In the genomic region with DNA sequence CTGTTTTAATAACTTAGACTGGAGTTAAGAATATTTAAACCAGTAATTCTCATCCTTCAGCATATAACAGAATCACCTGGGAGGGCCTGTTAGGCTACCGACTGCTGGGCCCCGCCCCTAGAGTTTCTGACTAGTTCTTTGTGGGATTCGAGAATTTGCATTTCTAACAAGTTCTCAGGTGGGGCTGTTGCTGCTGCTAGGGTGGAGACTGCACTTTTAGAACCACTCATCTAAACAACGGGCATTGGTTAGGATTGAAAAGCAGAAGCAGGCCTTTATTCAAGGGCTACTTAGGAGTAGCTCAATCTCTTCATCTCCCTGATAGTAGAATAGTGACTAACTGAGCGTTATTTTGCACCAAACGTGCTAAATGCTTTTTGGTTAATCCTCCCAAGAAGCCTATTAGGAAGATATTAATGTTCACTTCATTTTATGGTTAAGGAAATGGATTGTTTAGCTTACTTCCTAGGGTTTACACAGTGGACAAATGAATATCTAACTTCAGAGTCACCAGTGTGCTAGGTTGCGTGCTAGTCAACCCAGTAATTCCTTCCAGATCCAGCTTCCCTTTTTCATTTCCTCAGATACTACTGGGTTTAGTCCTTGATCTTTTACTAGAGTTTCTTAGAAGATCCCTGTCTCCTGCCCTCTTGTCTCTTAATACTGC, we compare ENCODE assay signal across 8 cellular contexts. TPM values are rescaled to one million over a fixed set of nuclear protein-coding genes. Genes with fewer than 3 reads are reported as not detected.
DNase-seq lines count a peak whose midpoint lies in the region; ATAC-seq lines count a peak whose summit lies in the region.

No MANE protein-coding gene starts in this region.

- intact Hi-C loops in right cardiac atrium (cut with DNase I), result no loop called here

- DNase-seq in germinal center (ENCODE audit: low spot score) (peak; percentile 64), AG20443 (ENCODE audit: low spot score) (no peak), NCI-H2196 treated with DMSO at 0.1 percent for 48 hours (lab: John Stamatoyannopoulos, UW; ENCODE audit: unreplicated experiment) (no peak), right cardiac atrium (no peak)
- DNase-seq in activated T-cell treated with anti-CD3 and anti-CD28 coated beads, Interleukin-2, amount 50 U/mL, for 1 hour, result no peak

- no peaks in the 10 kb centered on the region for H3K9me3 ChIP-seq in right cardiac atrium (ENCODE audit: control insufficient read depth, low read length)

- no peak overlapping the region for H3K27ac ChIP-seq in right cardiac atrium (ENCODE audit: low read length)

- no peak overlapping the region for H3K4me3 ChIP-seq in right cardiac atrium (ENCODE audit: low read length)

- peak; percentile 96 for ATAC-seq in GM18511 (IDR thresholded peaks at IDR 0.05; ENCODE audit: unreplicated experiment)
- ATAC-seq in GM21825 (IDR thresholded peaks at IDR 0.05; ENCODE audit: unreplicated experiment), result peak; percentile 93
- ATAC-seq in HG03575 (IDR thresholded peaks at IDR 0.05; ENCODE audit: extremely low read depth, insufficient number of reproducible peaks, low FRiP score, unreplicated experiment), result peak; percentile 69
- no peak for ATAC-seq in right cardiac atrium

- 79% methylated on average over 7 of the region's 7 CpGs for WGBS in right cardiac atrium

- no peaks in the 10 kb centered on the region for H3K4me1 ChIP-seq in right cardiac atrium (ENCODE audit: control insufficient read depth, insufficient read depth, low read length)

- H3K27me3 ChIP-seq in right cardiac atrium (ENCODE audit: control insufficient read depth, insufficient read depth), result no peaks in the 10 kb centered on the region

RNA-seq across cellular contexts. Expression of a gene that starts 31.1 kb away (rescaled TPM):
- total RNA-seq in right cardiac atrium, result 10 to 100 TPM; 23.9 to 51.4 (median 30.1) TPM
- 32.7 TPM for polyA plus RNA-seq in right cardiac atrium

RNA-seq across cellular contexts. Expression of a gene that starts 32.8 kb away (rescaled TPM):
- 10 to 100 TPM; 23.9 to 26.3 (median 25.3) TPM for total RNA-seq in right cardiac atrium
- polyA plus RNA-seq in right cardiac atrium, result 8.4 TPM

Comparison
In these comparisons a context has a peak if more than half of its experiments do, and no peak if none do; other contexts are left out.
1. ATAC-seq: peak in GM18511 (single experiment), GM21825 (single experiment) and HG03575 (single experiment); none in right cardiac atrium (0 of 2).